25 cellular contexts compared by ENCODE assay signal in the genomic region with DNA sequence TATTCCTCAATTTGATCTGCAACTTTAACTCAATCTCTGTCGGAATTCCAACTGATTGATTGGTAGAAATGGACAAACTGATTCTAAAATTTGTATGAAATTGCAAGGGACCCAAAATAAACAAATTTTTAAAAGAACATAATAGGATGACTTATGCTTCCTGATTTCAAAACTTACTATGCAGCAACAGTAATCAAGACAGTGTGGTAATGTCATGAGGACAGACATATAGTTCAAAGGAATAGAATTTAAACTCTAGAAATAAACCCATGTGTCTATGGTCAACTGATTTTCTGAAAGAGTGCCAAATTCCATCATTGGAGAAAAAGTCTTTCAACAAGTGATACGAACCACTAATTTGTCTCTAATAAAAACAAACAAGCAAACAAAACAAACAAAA.
"Had no signal": no experiment of that assay in that cellular context is flagged by ENCODE, and none has a peak within 500 bp of the region (broad histone marks: within the 10 kb centered on the region; RNA-seq: fewer than 3 reads in every experiment).

No MANE protein-coding gene starts in this region.

- H3K27me3 ChIP-seq: cardiac muscle cell, esophagus squamous epithelium, gastrocnemius medialis, neural progenitor cell, testis, vagina had no signal

- H3K27ac Mint-ChIP-seq: activated naive CD8-positive, alpha-beta T cell; mesothelial cell of epicardium; naive thymus-derived CD8-positive, alpha-beta T cell; neural progenitor cell; stimulated activated naive B cell treated with anti-CD40 and anti-IgM and Interleukin-4, amounts not matched to agents 10 μg/mL and 1 μg/mL and 100 μg/mL, for 72 hours; T-helper 1 cell treated with Interleukin-12 subunit alpha and Interleukin-12 subunit beta and Interleukin-4 antibody, amounts not matched to agents 30 μg/mL and 1 μg/mL, for 36 hours; WTC11 had no signal

- H3K4me3 ChIP-seq: cardiac muscle cell, esophagus squamous epithelium, gastrocnemius medialis, neural progenitor cell, testis, vagina had no signal

- H3K4me1 ChIP-seq: esophagus squamous epithelium, gastrocnemius medialis, neural progenitor cell, testis, vagina had no signal

- H3K27ac ChIP-seq: cardiac muscle cell, esophagus squamous epithelium, gastrocnemius medialis, neural progenitor cell, testis, vagina had no signal

- H3K36me3 ChIP-seq: cardiac muscle cell, esophagus squamous epithelium, gastrocnemius medialis, neural progenitor cell, vagina had no signal

- H3K4me3 Mint-ChIP-seq: activated naive CD8-positive, alpha-beta T cell; mesothelial cell of epicardium; naive thymus-derived CD8-positive, alpha-beta T cell; neural progenitor cell; stimulated activated naive B cell treated with anti-CD40 and anti-IgM and Interleukin-4, amounts not matched to agents 10 μg/mL and 1 μg/mL and 100 μg/mL, for 72 hours; T-helper 1 cell treated with Interleukin-12 subunit alpha and Interleukin-12 subunit beta and Interleukin-4 antibody, amounts not matched to agents 30 μg/mL and 1 μg/mL, for 36 hours; WTC11 had no signal

- H3K4me2 ChIP-seq: neural progenitor cell had no signal

- ATAC-seq: gastrocnemius medialis; left ventricle myocardium superior; naive thymus-derived CD8-positive, alpha-beta T cell; sciatic nerve; stimulated activated naive B cell treated with anti-CD40 and anti-IgM and Interleukin-4, amounts not matched to agents 10 μg/mL and 1 μg/mL and 100 μg/mL, for 72 hours; WTC11 had no signal

- DNase-seq: activated naive CD4-positive, alpha-beta T cell; activated T-cell treated with anti-CD3 and anti-CD28 coated beads, Interleukin-2, amount 50 U/mL, for 1 hour; amygdala; dermis blood vessel endothelial cell; effector memory CD4-positive, alpha-beta T cell; esophagus squamous epithelium; gastrocnemius medialis; hippocampal formation; left ventricle myocardium superior; mammary epithelial cell; naive thymus-derived CD8-positive, alpha-beta T cell; stimulated activated CD4-positive, alpha-beta T cell treated with anti-CD3 and anti-CD28 coated beads, Interleukin-2, amount 100 ng/mL, for 48 hours; stimulated activated CD8-positive, alpha-beta memory T cell treated with anti-CD3 and anti-CD28 coated beads, Interleukin-4, amount 100 ng/mL, for 48 hours; stimulated activated naive B cell treated with anti-CD40 and anti-IgM and Interleukin-4, amounts not matched to agents 10 μg/mL and 1 μg/mL and 100 μg/mL, for 72 hours; T1000; testis; trophoblast cell had no signal

- H3K27me3 Mint-ChIP-seq: stimulated activated naive B cell treated with anti-CD40 and anti-IgM and Interleukin-4, amounts not matched to agents 10 μg/mL and 1 μg/mL and 100 μg/mL, for 72 hours had no signal

- H3K4me1 Mint-ChIP-seq: stimulated activated naive B cell treated with anti-CD40 and anti-IgM and Interleukin-4, amounts not matched to agents 10 μg/mL and 1 μg/mL and 100 μg/mL, for 72 hours; WTC11 had no signal

- H3K9me3 ChIP-seq: esophagus squamous epithelium, gastrocnemius medialis, testis, vagina had no signal

- H2AFZ ChIP-seq: neural progenitor cell had no signal

- H3K9ac ChIP-seq: neural progenitor cell had no signal

- H3K36me3 Mint-ChIP-seq: activated naive CD8-positive, alpha-beta T cell; naive thymus-derived CD8-positive, alpha-beta T cell; stimulated activated naive B cell treated with anti-CD40 and anti-IgM and Interleukin-4, amounts not matched to agents 10 μg/mL and 1 μg/mL and 100 μg/mL, for 72 hours had no signal
